18 cellular contexts compared by ENCODE assay signal in genomic region chr1:175314300-175314699, GRCh38.
A peak's percentile ranks its signal among the peaks of the same experiment; 100 is the strongest.
DNase-seq lines count a peak whose midpoint lies in the region; ATAC-seq and TF ChIP-seq lines count a peak whose summit lies in the region.
"Had no signal": no experiment of that assay in that cellular context is flagged by ENCODE, and none has a peak within 500 bp of the region (broad histone marks: within the 10 kb centered on the region; RNA-seq: fewer than 3 reads in every experiment).

No MANE protein-coding gene starts in this region.

- ATAC-seq in HCT116 (peak; percentile 40), HG03460 (IDR thresholded peaks at IDR 0.05; ENCODE audit: unreplicated experiment) (no peak), HG03378 (IDR thresholded peaks at IDR 0.05; ENCODE audit: unreplicated experiment) (no peak)
- ATAC-seq: activated CD4-positive, CD25-positive, alpha-beta regulatory T cell treated with anti-CD3 and anti-CD28 coated beads, Interleukin-2, amount 50 U/mL, for 24 hours had no signal

- H3K4me1 ChIP-seq in HCT116 (ENCODE audit: control insufficient read depth in 1 of 2, insufficient read depth in 2 of 2, low read length in 2 of 2) = peaks cover 0 to 2% of the 10 kb centered on the region in 2 experiments; a peak in 1 of 4 replicates
- peaks cover 0 to 5% of the 10 kb centered on the region in 2 donors for H3K4me1 ChIP-seq in neuronal stem cell (ENCODE audit: control insufficient read depth in 2 of 2, insufficient read depth in 1 of 2, low read depth in 1 of 2, low read length in 2 of 2)

- TF ChIP-seq CTCF in HCT116 (IDR thresholded peaks at IDR 0.05 in 2 of 3, conservative IDR thresholded peaks at IDR 0.05 in 1 of 3; ENCODE audit: borderline replicate concordance in 1 of 3, insufficient read depth in 1 of 3, low read depth in 2 of 3, low read length in 2 of 3) = no peak

- peak overlapping the region; percentile 32 for H3K18ac ChIP-seq in neuronal stem cell (ENCODE audit: low read length)

- no peak overlapping the region for H4K91ac ChIP-seq in neuronal stem cell (ENCODE audit: low read depth, low read length, poor library complexity)

- H3K36me3 ChIP-seq in HCT116 (ENCODE audit: control insufficient read depth in 1 of 2, insufficient read depth in 2 of 2, low read length in 2 of 2) (no peaks in the 10 kb centered on the region), neuronal stem cell (replicated peaks in 1 of 2; ENCODE audit: control insufficient read depth in 2 of 2, insufficient read depth in 2 of 2, low read length in 2 of 2) (no peaks in the 10 kb centered on the region)
- H3K36me3 ChIP-seq: BLaER1, thoracic aorta had no signal

- H3K4me2 ChIP-seq in HCT116 (ENCODE audit: low read length) (no peak overlapping the region), neuronal stem cell (ENCODE audit: insufficient read depth, low read length, poor library complexity, severe bottlenecking) (no peak overlapping the region)
- H3K4me2 ChIP-seq: BLaER1 had no signal

- RAD21 ChIA-PET in HCT116 (lab: Charles Lee; ENCODE audit: low non-redundant PET in 1 of 2, low total read pairs in 2 of 2, uncharacterized antibody in 2 of 2, unreplicated experiment in 2 of 2) = no interaction called here

- no peaks in the 10 kb centered on the region for H4K20me1 ChIP-seq in HCT116 (ENCODE audit: insufficient read depth)
- H4K20me1 ChIP-seq: BLaER1 had no signal

- no peak overlapping the region for H4K8ac ChIP-seq in neuronal stem cell (ENCODE audit: low read depth, low read length)

- no peak for TF ChIP-seq RAD21 in HCT116 (IDR thresholded peaks at IDR 0.05; ENCODE audit: low read depth)

- H2BK12ac ChIP-seq in neuronal stem cell (ENCODE audit: low read length) = no peak overlapping the region

- TF ChIP-seq POLR2A in HCT116 (IDR thresholded peaks at IDR 0.05; ENCODE audit: borderline replicate concordance, extremely low read depth, insufficient read depth, insufficient read length) = no peak

- H2AK5ac ChIP-seq in neuronal stem cell (ENCODE audit: low read depth, low read length) = no peak overlapping the region

- H3K79me2 ChIP-seq in HCT116 (ENCODE audit: insufficient read depth, low read length) = no peaks in the 10 kb centered on the region

- no peaks in the 10 kb centered on the region for H3K79me1 ChIP-seq in neuronal stem cell (ENCODE audit: low read depth, low read length)

- H2AFZ ChIP-seq in HCT116 (ENCODE audit: low read depth, low read length, poor library complexity, severe bottlenecking) (no peak overlapping the region), neuronal stem cell (ENCODE audit: low read length) (no peak overlapping the region)

- no peaks in the 10 kb centered on the region for H3K9me2 ChIP-seq in HCT116 (ENCODE audit: insufficient read depth)

- H3K9ac ChIP-seq in HCT116 (ENCODE audit: low read length) (no peak overlapping the region), neuronal stem cell (ENCODE audit: low read depth, low read length, poor library complexity) (no peak overlapping the region)
- H3K9ac ChIP-seq: BLaER1 had no signal

- no peak overlapping the region for H3K4ac ChIP-seq in neuronal stem cell (ENCODE audit: low read length)

- H3K4me3 ChIP-seq in HCT116 (replicated peaks in 1 of 2; ENCODE audit: low read depth in 1 of 2, low read length in 2 of 2) (no peak overlapping the region), neuronal stem cell (ENCODE audit: low read length in 2 of 2) (no peak overlapping the region)
- H3K4me3 ChIP-seq: BLaER1, lung, thoracic aorta had no signal

- WGBS in neuronal stem cell (ENCODE audit: extremely low coverage in 2 of 2, insufficient read length in 2 of 2, insufficient replicate concordance in 1 of 2), 2 donors = no CpG with 5 or more reads among the region's 5 CpGs

- no peak overlapping the region for H3K14ac ChIP-seq in neuronal stem cell (ENCODE audit: low read length)

- DNase-seq in HCT116 (ENCODE audit: low read depth, low spot score) = no peak
- peak; percentile 68 for DNase-seq in NCI-H1092 treated with DMSO at 0.1 percent for 48 hours (lab: John Stamatoyannopoulos, UW)
- DNase-seq in cerebellar cortex (ENCODE audit: low spot score) = peak; percentile 89
- no peak for DNase-seq in neuronal stem cell (ENCODE audit: low spot score)
- DNase-seq in HCEC 1CT = no peak
- DNase-seq: activated CD8-positive, alpha-beta memory T cell treated with anti-CD3 and anti-CD28 coated beads, Interleukin-2, amount 50 U/mL, for 48 hours; effector memory CD4-positive, alpha-beta T cell; GOT3; MM.1S; NCI-H2081 treated with DMSO at 0.1 percent for 48 hours; NK-92 treated with Interleukin-12 subunit alpha and Interleukin-12 subunit beta, amount 100 ng/mL, for 24 hours; retina had no signal

- H3K27me3 ChIP-seq in HCT116 (ENCODE audit: insufficient read depth, low read length) (no peaks in the 10 kb centered on the region), neuronal stem cell (ENCODE audit: control insufficient read depth in 3 of 3, insufficient read depth in 3 of 3, low read depth in 1 of 3, low read length in 3 of 3) (peaks cover 0 to 2% (median 0%) of the 10 kb centered on the region in 3 experiments)
- H3K27me3 ChIP-seq: BLaER1 had no signal

- intact Hi-C loops in HCT116 (cut with micrococcal nuclease) = loop anchor here (10.0 kb wide), 1 partner anchor 539 kb away; no protein-coding TSS in a partner anchor

- H2BK15ac ChIP-seq in neuronal stem cell (ENCODE audit: low read length) = no peak overlapping the region

- CTCF ChIA-PET in HCT116 (lab: Charles Lee) = interaction anchor here (0.8 to 1.2 kb wide), 2 partner anchors 160 to 162 kb away, joined by 3 to 4 read pairs; no protein-coding TSS in a partner anchor

- no peak overlapping the region for H3K23ac ChIP-seq in neuronal stem cell (ENCODE audit: low read depth, low read length, poor library complexity)

- H2BK120ac ChIP-seq in neuronal stem cell (ENCODE audit: low read depth, low read length) = no peak overlapping the region

- BruUV-seq in HCT116 (replicated peaks; lab: Mats Ljungman, UMichigan) = no TSS peak

- no peak overlapping the region for H3K27ac ChIP-seq in HCT116 (ENCODE audit: low read depth, low read length)
- H3K27ac ChIP-seq in neuronal stem cell (replicated peaks; ENCODE audit: low read length) = no peak overlapping the region
- H3K27ac ChIP-seq: BLaER1, thoracic aorta had no signal

- POLR2A ChIA-PET in HCT116 (lab: Charles Lee) = no interaction called here

- H3K9me3 ChIP-seq in HCT116 (ENCODE audit: control insufficient read depth in 1 of 2, insufficient read depth in 1 of 2, low read depth in 1 of 2, low read length in 2 of 2) (no peaks in the 10 kb centered on the region), neuronal stem cell (replicated peaks in 1 of 2; ENCODE audit: control insufficient read depth in 2 of 2, insufficient read depth in 1 of 2, low read depth in 1 of 2, low read length in 2 of 2) (no peaks in the 10 kb centered on the region)
- H3K9me3 ChIP-seq: BLaER1, thoracic aorta had no signal

- no peak overlapping the region for H2BK5ac ChIP-seq in neuronal stem cell (ENCODE audit: low read length)

TF ChIP-seq in HCT116, 20 proteins besides CTCF, POLR2A, EP300 and RAD21:
- TF ChIP-seq EZH2 (IDR thresholded peaks at IDR 0.05) (no peak), REST (IDR thresholded peaks at IDR 0.05; ENCODE audit: low read depth) (no peak), CEBPB (IDR thresholded peaks at IDR 0.05; ENCODE audit: low read depth) (no peak), ZNF274 (IDR thresholded peaks at IDR 0.05; ENCODE audit: low read depth, low read length) (no peak), SP1 (IDR thresholded peaks at IDR 0.05; ENCODE audit: low read depth) (no peak), ATF3 (IDR thresholded peaks at IDR 0.05) (no peak), EZH2phosphoT487 (IDR thresholded peaks at IDR 0.05; ENCODE audit: borderline replicate concordance) (no peak), YY1 (IDR thresholded peaks at IDR 0.05; ENCODE audit: extremely low read depth, insufficient replicate concordance, low read depth, low read length) (no peak), FOSL1 (IDR thresholded peaks at IDR 0.05; ENCODE audit: low read depth) (no peak), TCF7L2 (IDR thresholded peaks at IDR 0.05; ENCODE audit: borderline replicate concordance, extremely low read depth, insufficient read depth, insufficient read length) (no peak), SIN3A (IDR thresholded peaks at IDR 0.05; ENCODE audit: low read depth) (no peak), ELF1 (IDR thresholded peaks at IDR 0.05; ENCODE audit: borderline replicate concordance, low read depth) (no peak), MAX (IDR thresholded peaks at IDR 0.05) (no peak), JUND (IDR thresholded peaks at IDR 0.05) (no peak)
TF ChIP-seq in HCT116: peak in this region for 0.

Comparison
In these comparisons a context has a peak if more than half of its experiments do, and no peak if none do; other contexts are left out.
1. DNase-seq: peak in NCI-H1092 treated with DMSO at 0.1 percent for 48 hours (single experiment) and cerebellar cortex (single experiment); none in HCT116 (single experiment), neuronal stem cell (single experiment) and HCEC 1CT (single experiment).